17 cellular contexts compared by ENCODE assay signal in the genomic region with DNA sequence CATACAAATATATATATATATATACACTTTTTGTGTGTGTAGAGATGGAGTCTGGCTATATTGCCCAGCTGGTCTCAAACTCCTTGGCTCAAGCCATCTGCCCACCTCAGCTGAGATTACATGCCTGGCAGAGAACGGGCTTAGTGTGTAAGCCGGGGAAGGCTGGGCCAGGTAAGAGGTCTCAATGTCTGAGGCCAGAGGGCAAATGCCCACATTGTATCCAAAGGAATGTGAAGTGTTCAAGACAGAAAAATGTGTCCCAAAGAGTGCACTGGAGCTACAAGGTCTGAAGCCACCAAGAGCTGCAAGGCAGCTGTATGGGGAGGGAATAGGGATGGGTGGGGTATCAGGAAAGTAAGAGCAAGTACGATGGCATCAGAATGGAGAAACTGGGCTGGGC. TPM values are rescaled to one million over a fixed set of nuclear protein-coding genes. Genes with fewer than 3 reads are reported as not detected.
DNase-seq lines count a peak whose midpoint lies in the region; ATAC-seq and TF ChIP-seq lines count a peak whose summit lies in the region.
"Had no signal": no experiment of that assay in that cellular context is flagged by ENCODE, and none has a peak within 500 bp of the region (broad histone marks: within the 10 kb centered on the region; RNA-seq: fewer than 3 reads in every experiment).

No MANE protein-coding gene starts in this region.

- no peaks in the 10 kb centered on the region for H3K9me3 Mint-ChIP-seq in CD4-positive, CD25-positive, alpha-beta regulatory T cell
- H3K9me3 Mint-ChIP-seq: CD4-positive, alpha-beta memory T cell; GM23338 had no signal

- no peak overlapping the region for H2BK120ac ChIP-seq in trophoblast cell (ENCODE audit: insufficient read depth, low read length, poor library complexity)

- no peaks in the 10 kb centered on the region for H4K20me1 ChIP-seq in OCI-LY1 (ENCODE audit: insufficient read depth, low read length)

- peak overlapping the region; percentile 19 for H3K27ac ChIP-seq in CD4-positive, CD25-positive, alpha-beta regulatory T cell (ENCODE audit: insufficient read depth, low read length, poor library complexity, severe bottlenecking)
- H3K27ac ChIP-seq in OCI-LY1 (ENCODE audit: low read depth, low read length, poor library complexity, severe bottlenecking) (peak overlapping the region; percentile 99), trophoblast cell (ENCODE audit: low read depth, low read length) (no peak overlapping the region), substantia nigra (ENCODE audit: low read depth, low read length, poor library complexity, severe bottlenecking) (no peak overlapping the region)
- H3K27ac ChIP-seq: C4-2B had no signal

- H4K12ac ChIP-seq in trophoblast cell (ENCODE audit: low read depth, low read length): no peak overlapping the region

- no peak overlapping the region for H2BK5ac ChIP-seq in trophoblast cell (ENCODE audit: low read depth, low read length, poor library complexity)

- no peaks in the 10 kb centered on the region for H3K27me3 Mint-ChIP-seq in CD4-positive, CD25-positive, alpha-beta regulatory T cell
- H3K27me3 Mint-ChIP-seq: CD4-positive, alpha-beta memory T cell had no signal

- H3K9me2 ChIP-seq in OCI-LY1 (ENCODE audit: low read depth, low read length): no peaks in the 10 kb centered on the region

- no peaks in the 10 kb centered on the region for H3K79me1 ChIP-seq in trophoblast cell (ENCODE audit: low read length)

- H3K79me2 ChIP-seq in OCI-LY1 (ENCODE audit: insufficient read depth, low read length) (no peaks in the 10 kb centered on the region), trophoblast cell (ENCODE audit: control insufficient read depth, insufficient read depth, low read length, poor library complexity) (no peaks in the 10 kb centered on the region)

- no peaks in the 10 kb centered on the region for H3K27me3 ChIP-seq in CD4-positive, CD25-positive, alpha-beta regulatory T cell (ENCODE audit: control insufficient read depth, insufficient read depth, low read length)
- H3K27me3 ChIP-seq in OCI-LY1 (ENCODE audit: insufficient read depth, low read length) (no peaks in the 10 kb centered on the region), trophoblast cell (ENCODE audit: insufficient read depth, low read length) (no peaks in the 10 kb centered on the region)

- peak overlapping the region in 1 of 4 donors; percentile 24 for H3K4me3 Mint-ChIP-seq in CD4-positive, CD25-positive, alpha-beta regulatory T cell
- H3K4me3 Mint-ChIP-seq: CD4-positive, alpha-beta memory T cell; GM23338 had no signal

- H3K4me1 ChIP-seq in CD4-positive, CD25-positive, alpha-beta regulatory T cell (ENCODE audit: control insufficient read depth, insufficient read depth, low read length, poor library complexity, severe bottlenecking): no peaks in the 10 kb centered on the region
- H3K4me1 ChIP-seq in OCI-LY1 (ENCODE audit: insufficient read depth, low read length, severe bottlenecking): peaks cover 89% of the 10 kb centered on the region
- H3K4me1 ChIP-seq in trophoblast cell (ENCODE audit: control insufficient read depth in 1 of 2, insufficient read depth in 2 of 2, low read length in 2 of 2): no peaks in the 10 kb centered on the region

- no peak for TF ChIP-seq CTCF in OCI-LY1 (IDR thresholded peaks at IDR 0.05; ENCODE audit: low read length)

- no peak overlapping the region for H4K91ac ChIP-seq in trophoblast cell (ENCODE audit: low read depth, low read length)

- no peak overlapping the region for H3K27ac Mint-ChIP-seq in CD4-positive, CD25-positive, alpha-beta regulatory T cell
- H3K27ac Mint-ChIP-seq: GM23338 had no signal

- H3K4me2 ChIP-seq in OCI-LY1 (ENCODE audit: low read length): no peak overlapping the region
- no peak overlapping the region for H3K4me2 ChIP-seq in trophoblast cell (ENCODE audit: low read length)
- H3K4me2 ChIP-seq: GM23338 had no signal

- H3K4ac ChIP-seq in trophoblast cell (ENCODE audit: low read depth, low read length): no peak overlapping the region

- no peak overlapping the region for H2AK5ac ChIP-seq in trophoblast cell (ENCODE audit: low read length)

- no peak overlapping the region for H2BK12ac ChIP-seq in trophoblast cell (ENCODE audit: low read length)

- H3K4me3 ChIP-seq in CD4-positive, CD25-positive, alpha-beta regulatory T cell (ENCODE audit: low read depth, low read length): no peak overlapping the region
- H3K4me3 ChIP-seq in OCI-LY1 (ENCODE audit: low read depth, low read length, poor library complexity, severe bottlenecking): no peak overlapping the region
- H3K4me3 ChIP-seq in trophoblast cell (ENCODE audit: low read depth, low read length): no peak overlapping the region
- H3K4me3 ChIP-seq: GM23338 had no signal

- peaks cover 10% of the 10 kb centered on the region for H3K36me3 ChIP-seq in CD4-positive, CD25-positive, alpha-beta regulatory T cell (ENCODE audit: control insufficient read depth, insufficient read depth, low read length)
- peaks cover 12% of the 10 kb centered on the region for H3K36me3 ChIP-seq in OCI-LY1 (ENCODE audit: insufficient read depth, low read length)
- H3K36me3 ChIP-seq in trophoblast cell (ENCODE audit: control insufficient read depth in 1 of 2, insufficient read depth in 2 of 2, low read length in 2 of 2): peaks cover 11 to 13% of the 10 kb centered on the region in 2 experiments

- no peak for ATAC-seq in CD4-positive, CD25-positive, alpha-beta regulatory T cell (ENCODE audit: low read depth in 2 of 2)
- ATAC-seq in GM21576 (IDR thresholded peaks at IDR 0.05; ENCODE audit: unreplicated experiment): no peak
- ATAC-seq: GM23338 had no signal

- no peak overlapping the region for H3K18ac ChIP-seq in trophoblast cell (ENCODE audit: low read length)

- WGBS in trophoblast cell (ENCODE audit: extremely low coverage, insufficient coverage, insufficient read length): no CpG with 5 or more reads among the region's 3 CpGs

- H3K4me1 Mint-ChIP-seq in CD4-positive, CD25-positive, alpha-beta regulatory T cell: peaks cover 0 to 7% (median 2%) of the 10 kb centered on the region in 4 donors
- H3K4me1 Mint-ChIP-seq: GM23338 had no signal

- DNase-seq in CD4-positive, CD25-positive, alpha-beta regulatory T cell: no peak
- DNase-seq in islet precursor cell: peak; percentile 54
- peak; percentile 47 to 83 for DNase-seq in trophoblast cell
- DNase-seq in MV-4-11 (lab: John Stamatoyannopoulos, UW): no peak
- DNase-seq in substantia nigra (lab: John Stamatoyannopoulos, UW): no peak
- DNase-seq: ACHN; CD4-positive, alpha-beta memory T cell; DMS153; DMS79; GDM1; HCEC 1CT; IMR-90 had no signal

- no peak overlapping the region for H3K23ac ChIP-seq in trophoblast cell (ENCODE audit: low read length)

- H3K14ac ChIP-seq in trophoblast cell (ENCODE audit: low read length): no peak overlapping the region

- H3F3A ChIP-seq in OCI-LY1 (ENCODE audit: insufficient read depth, low read length): peaks cover 7% of the 10 kb centered on the region

- peaks cover 11% of the 10 kb centered on the region for H3K36me3 Mint-ChIP-seq in CD4-positive, CD25-positive, alpha-beta regulatory T cell

- no peak overlapping the region for H4K8ac ChIP-seq in trophoblast cell (ENCODE audit: low read depth, low read length)

- no peak overlapping the region for H3K9ac ChIP-seq in OCI-LY1 (ENCODE audit: low read length)
- H3K9ac ChIP-seq in trophoblast cell (ENCODE audit: low read length): no peak overlapping the region

- no peak overlapping the region for H2AFZ ChIP-seq in OCI-LY1 (ENCODE audit: low read length)
- no peak overlapping the region for H2AFZ ChIP-seq in trophoblast cell (ENCODE audit: insufficient read depth, low read length, poor library complexity)
- H2AFZ ChIP-seq: GM23338 had no signal

- no peaks in the 10 kb centered on the region for H3K9me3 ChIP-seq in CD4-positive, CD25-positive, alpha-beta regulatory T cell (ENCODE audit: control insufficient read depth in 2 of 2, low read length in 2 of 2)
- no peaks in the 10 kb centered on the region for H3K9me3 ChIP-seq in OCI-LY1 (ENCODE audit: low read length)
- H3K9me3 ChIP-seq in trophoblast cell (ENCODE audit: insufficient read depth, low read depth, low read length): no peaks in the 10 kb centered on the region

RNA-seq across cellular contexts. Expression of gene CD2BP2, which starts 8.8 kb away (rescaled TPM):
- 46.7 TPM for total RNA-seq in CD4-positive, CD25-positive, alpha-beta regulatory T cell
- polyA plus RNA-seq in CD4-positive, CD25-positive, alpha-beta regulatory T cell: 10 to 100 TPM; 33.5 to 42.1 (median 37.2) TPM
- polyA plus RNA-seq in trophoblast cell (2013): 35.5 and 38.3 TPM in 2 replicates

RNA-seq across cellular contexts. Expression of gene TBC1D10B, which starts 24.0 kb away (rescaled TPM):
- total RNA-seq in CD4-positive, CD25-positive, alpha-beta regulatory T cell: 32.2 TPM
- 10 to 100 TPM in 1 of 4 donors, 1 to 10 TPM in 3; 7.1 to 11.7 (median 8.2) TPM for polyA plus RNA-seq in CD4-positive, CD25-positive, alpha-beta regulatory T cell
- 29.4 and 29.9 TPM in 2 replicates for polyA plus RNA-seq in trophoblast cell (2013)

RNA-seq across cellular contexts. Expression of gene MYL11, which starts 28.3 kb away (rescaled TPM):
- total RNA-seq in CD4-positive, CD25-positive, alpha-beta regulatory T cell: 4.1 TPM
- polyA plus RNA-seq in CD4-positive, CD25-positive, alpha-beta regulatory T cell: 1 to 10 TPM in 1 of 4 donors, not detected in 3; 1.7 TPM
- 4.0 and 5.0 TPM in 2 replicates for polyA plus RNA-seq in trophoblast cell (2013)
- total RNA-seq: Daoy, GM23338, IMR-90 had no signal

RNA-seq across cellular contexts. Expression of gene SEPTIN1, which starts 36.1 kb away (rescaled TPM):
- 198 TPM for total RNA-seq in CD4-positive, CD25-positive, alpha-beta regulatory T cell
- 100 to 1,000 TPM; 157 to 205 (median 170) TPM for polyA plus RNA-seq in CD4-positive, CD25-positive, alpha-beta regulatory T cell
- 1.3 and 1.5 TPM in 2 replicates for polyA plus RNA-seq in trophoblast cell (2013)
- total RNA-seq: Daoy, IMR-90 had no signal

RNA-seq across cellular contexts. Expression of gene ZNF48, which starts 48.9 kb away (rescaled TPM):
- 6.0 TPM for total RNA-seq in CD4-positive, CD25-positive, alpha-beta regulatory T cell
- polyA plus RNA-seq in CD4-positive, CD25-positive, alpha-beta regulatory T cell: 1 to 10 TPM; 4.5 to 8.0 (median 6.7) TPM
- 11.6 and 12.1 TPM in 2 replicates for polyA plus RNA-seq in trophoblast cell (2013)

Comparison
In these comparisons a context has a peak if more than half of its experiments do, and no peak if none do; other contexts are left out.
1. DNase-seq: peak in islet precursor cell (single experiment) and trophoblast cell (2 of 2); none in CD4-positive, CD25-positive, alpha-beta regulatory T cell (0 of 3), MV-4-11 (single experiment) and substantia nigra (0 of 49).
2. H3K27ac ChIP-seq: peak in CD4-positive, CD25-positive, alpha-beta regulatory T cell (single experiment) and OCI-LY1 (single experiment); none in trophoblast cell (single experiment) and substantia nigra (single experiment).